Comparison of ENCODE assay signal across 14 cellular contexts in the genomic region with DNA sequence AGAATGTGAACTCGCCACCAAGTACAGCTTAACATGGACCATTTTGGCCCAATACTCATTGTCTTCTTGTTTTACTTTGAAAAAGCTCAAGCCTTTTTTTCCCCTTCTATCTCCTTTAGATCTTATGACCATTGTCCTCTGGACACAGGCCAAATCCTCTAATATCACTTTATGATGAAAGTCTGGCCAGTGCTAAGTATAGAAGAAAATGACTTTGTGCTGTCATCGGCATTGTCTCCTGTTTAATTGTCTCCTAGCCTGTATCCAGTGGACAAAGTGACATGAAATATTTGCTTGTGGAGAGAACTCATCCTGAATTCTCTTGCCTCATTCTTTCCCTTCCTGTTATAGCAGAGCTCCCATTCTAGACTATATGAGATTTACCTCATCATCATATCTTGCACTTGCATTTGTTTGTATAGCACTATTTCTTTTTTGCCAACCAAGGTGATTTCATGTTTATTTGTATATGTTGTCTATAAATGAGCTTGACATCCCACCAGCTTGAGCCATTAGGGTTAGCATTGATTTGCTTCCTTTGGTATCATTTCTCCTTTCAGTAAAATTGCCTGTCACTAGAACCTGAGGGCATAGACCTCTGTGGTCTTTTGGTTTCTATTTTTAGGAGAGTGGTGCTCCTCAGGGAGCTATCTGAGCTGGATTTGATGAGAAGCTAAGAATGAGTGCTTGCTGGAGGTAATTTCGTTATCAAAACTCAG.
DNase-seq lines count a peak whose midpoint lies in the region; ATAC-seq and TF ChIP-seq lines count a peak whose summit lies in the region.
"Had no signal": no experiment of that assay in that cellular context is flagged by ENCODE, and none has a peak within 500 bp of the region (broad histone marks: within the 10 kb centered on the region; RNA-seq: fewer than 3 reads in every experiment).

No MANE protein-coding gene starts in this region.

- peak overlapping the region; percentile 95 for H3K27ac ChIP-seq in MM.1S (ENCODE audit: low read length)
- H3K27ac ChIP-seq: gastroesophageal sphincter, suprapubic skin had no signal

- H4K20me1 ChIP-seq in MM.1S (ENCODE audit: insufficient read depth, low read length) = no peaks in the 10 kb centered on the region

- peaks cover 93% of the 10 kb centered on the region for H3F3A ChIP-seq in MM.1S (ENCODE audit: insufficient read depth, low read length)

- peak overlapping the region; percentile 92 for H3K27ac Mint-ChIP-seq in activated naive CD4-positive, alpha-beta T cell treated with anti-CD3 and anti-CD28 coated beads, Interleukin-2, amount 10 ng/mL, durations not matched to agents 7 days and 5 days
- peak overlapping the region; percentile 96 for H3K27ac Mint-ChIP-seq in activated naive CD8-positive, alpha-beta T cell
- H3K27ac Mint-ChIP-seq in stimulated activated effector memory CD8-positive, alpha-beta T cell treated with anti-CD3 and anti-CD28 coated beads, Interleukin-12 subunit alpha, Interleukin-12 subunit beta, amount 100 ng/mL, for 72 hours = peak overlapping the region; percentile 92

- H3K4me3 ChIP-seq in MM.1S (ENCODE audit: low read length) = peak overlapping the region; percentile 83
- H3K4me3 ChIP-seq: gastroesophageal sphincter, suprapubic skin had no signal

- no peak for ATAC-seq in stimulated activated effector memory CD8-positive, alpha-beta T cell treated with anti-CD3 and anti-CD28 coated beads, Interleukin-12 subunit alpha, Interleukin-12 subunit beta, amount 100 ng/mL, for 72 hours
- ATAC-seq in HG03280 (IDR thresholded peaks at IDR 0.05; ENCODE audit: unreplicated experiment) (no peak), GM19452 (IDR thresholded peaks at IDR 0.05; ENCODE audit: unreplicated experiment) (no peak)
- ATAC-seq: gastroesophageal sphincter had no signal

- peaks cover 47% of the 10 kb centered on the region for H3K4me1 ChIP-seq in MM.1S (ENCODE audit: low read length)

- peaks cover 94% of the 10 kb centered on the region for H3K79me2 ChIP-seq in MM.1S (ENCODE audit: low read length)

- H3K9ac ChIP-seq in MM.1S (ENCODE audit: low read length) = peak overlapping the region; percentile 24; the same call in 1 of the 2 replicates

- H3K36me3 Mint-ChIP-seq in activated naive CD4-positive, alpha-beta T cell treated with anti-CD3 and anti-CD28 coated beads, Interleukin-2, amount 10 ng/mL, durations not matched to agents 7 days and 5 days = peaks cover 63% of the 10 kb centered on the region
- peaks cover 5% of the 10 kb centered on the region for H3K36me3 Mint-ChIP-seq in activated naive CD8-positive, alpha-beta T cell
- peaks cover 58% of the 10 kb centered on the region for H3K36me3 Mint-ChIP-seq in stimulated activated effector memory CD8-positive, alpha-beta T cell treated with anti-CD3 and anti-CD28 coated beads, Interleukin-12 subunit alpha, Interleukin-12 subunit beta, amount 100 ng/mL, for 72 hours

- CTCF ChIA-PET in activated naive CD4-positive, alpha-beta T cell treated with anti-CD3 and anti-CD28 coated beads, Interleukin-2, amount 10 ng/mL, durations not matched to agents 7 days and 5 days (lab: Charles Lee) = interaction anchor here (0.7 to 10.1 kb wide), 8 partner anchors 9 to 74 kb away, joined by 3 to 121 read pairs (median 3); no protein-coding TSS in a partner anchor

- no peak for TF ChIP-seq CTCF in MM.1S (IDR thresholded peaks at IDR 0.05; ENCODE audit: low read length)

- H3K27me3 ChIP-seq in MM.1S (replicated peaks; ENCODE audit: insufficient read depth, low read length) = no peaks in the 10 kb centered on the region
- H3K27me3 ChIP-seq: gastroesophageal sphincter, suprapubic skin had no signal

- no peaks in the 10 kb centered on the region for H3K9me2 ChIP-seq in MM.1S (replicated peaks; ENCODE audit: insufficient read depth, low read length)

- no peaks in the 10 kb centered on the region for H3K27me3 Mint-ChIP-seq in activated naive CD4-positive, alpha-beta T cell treated with anti-CD3 and anti-CD28 coated beads, Interleukin-2, amount 10 ng/mL, durations not matched to agents 7 days and 5 days
- no peaks in the 10 kb centered on the region for H3K27me3 Mint-ChIP-seq in activated naive CD8-positive, alpha-beta T cell

- H3K9me3 ChIP-seq in MM.1S (replicated peaks; ENCODE audit: insufficient read depth, low read length) = no peaks in the 10 kb centered on the region
- H3K9me3 ChIP-seq: gastroesophageal sphincter, suprapubic skin had no signal

- no peak for DNase-seq in activated naive CD4-positive, alpha-beta T cell treated with anti-CD3 and anti-CD28 coated beads, Interleukin-2, amount 10 ng/mL, durations not matched to agents 7 days and 5 days
- no peak for DNase-seq in activated naive CD4-positive, alpha-beta T cell treated with Interleukin-2 at 50 U/mL for 16 hours
- no peak for DNase-seq in MM.1S
- no peak for DNase-seq in stimulated activated effector memory CD8-positive, alpha-beta T cell treated with anti-CD3 and anti-CD28 coated beads, Interleukin-12 subunit alpha, Interleukin-12 subunit beta, amount 100 ng/mL, for 72 hours (ENCODE audit: low spot score in 2 of 2)
- DNase-seq in SW480 (ENCODE audit: low spot score) = no peak
- DNase-seq: activated gamma-delta T cell, H9, NCI-H1092 treated with DMSO at 0.1 percent for 48 hours, NCI-H82 had no signal

- no peaks in the 10 kb centered on the region for H3K9me3 Mint-ChIP-seq in activated naive CD4-positive, alpha-beta T cell treated with anti-CD3 and anti-CD28 coated beads, Interleukin-2, amount 10 ng/mL, durations not matched to agents 7 days and 5 days
- no peaks in the 10 kb centered on the region for H3K9me3 Mint-ChIP-seq in activated naive CD8-positive, alpha-beta T cell (ENCODE audit: low read depth)
- H3K9me3 Mint-ChIP-seq in stimulated activated effector memory CD8-positive, alpha-beta T cell treated with anti-CD3 and anti-CD28 coated beads, Interleukin-12 subunit alpha, Interleukin-12 subunit beta, amount 100 ng/mL, for 72 hours = no peaks in the 10 kb centered on the region
- H3K9me3 Mint-ChIP-seq: H9 had no signal

- peak overlapping the region; percentile 94 for H3K4me2 ChIP-seq in MM.1S (ENCODE audit: low read depth, low read length)

- no peaks in the 10 kb centered on the region for H3K36me3 ChIP-seq in MM.1S (replicated peaks; ENCODE audit: insufficient read depth, low read length)
- H3K36me3 ChIP-seq: gastroesophageal sphincter, suprapubic skin had no signal

- peaks cover 76% of the 10 kb centered on the region for H3K4me1 Mint-ChIP-seq in activated naive CD4-positive, alpha-beta T cell treated with anti-CD3 and anti-CD28 coated beads, Interleukin-2, amount 10 ng/mL, durations not matched to agents 7 days and 5 days
- H3K4me1 Mint-ChIP-seq in activated naive CD8-positive, alpha-beta T cell (ENCODE audit: low read depth) = peaks cover 100% of the 10 kb centered on the region
- H3K4me1 Mint-ChIP-seq in stimulated activated effector memory CD8-positive, alpha-beta T cell treated with anti-CD3 and anti-CD28 coated beads, Interleukin-12 subunit alpha, Interleukin-12 subunit beta, amount 100 ng/mL, for 72 hours = peaks cover 97% of the 10 kb centered on the region

- H3K4me3 Mint-ChIP-seq in activated naive CD4-positive, alpha-beta T cell treated with anti-CD3 and anti-CD28 coated beads, Interleukin-2, amount 10 ng/mL, durations not matched to agents 7 days and 5 days = peak overlapping the region; percentile 82
- H3K4me3 Mint-ChIP-seq in activated naive CD8-positive, alpha-beta T cell = peak overlapping the region; percentile 57
- peak overlapping the region; percentile 79 for H3K4me3 Mint-ChIP-seq in stimulated activated effector memory CD8-positive, alpha-beta T cell treated with anti-CD3 and anti-CD28 coated beads, Interleukin-12 subunit alpha, Interleukin-12 subunit beta, amount 100 ng/mL, for 72 hours
- H3K4me3 Mint-ChIP-seq: H9 had no signal

- no peak overlapping the region for H2AFZ ChIP-seq in MM.1S (ENCODE audit: low read length)
